9 cellular contexts compared by ENCODE assay signal in the genomic region with DNA sequence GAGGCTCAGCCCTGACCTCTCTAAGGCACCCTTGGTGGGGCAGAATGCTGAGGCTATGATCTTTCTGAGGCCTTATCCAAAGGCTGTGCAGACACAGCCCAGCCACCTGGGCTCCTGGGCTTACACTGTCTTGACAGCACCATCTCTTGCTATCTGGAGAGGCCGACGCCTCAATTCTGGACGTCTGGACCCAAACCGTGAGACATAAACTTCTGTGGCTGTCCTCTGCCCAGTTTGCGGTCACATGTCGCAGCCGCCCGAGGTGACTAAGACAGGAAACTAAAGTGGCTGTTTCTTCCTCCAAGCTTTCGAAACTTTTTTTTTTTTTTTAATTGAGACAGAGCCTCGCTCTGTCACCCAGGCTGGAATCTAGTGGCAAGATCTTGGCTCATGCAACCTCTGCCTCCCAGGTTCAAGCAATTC. TPM values are rescaled to one million over a fixed set of nuclear protein-coding genes. Genes with fewer than 3 reads are reported as not detected.
A peak's percentile ranks its signal among the peaks of the same experiment; 100 is the strongest.
DNase-seq lines count a peak whose midpoint lies in the region; ATAC-seq and TF ChIP-seq lines count a peak whose summit lies in the region.
"Had no signal": no experiment of that assay in that cellular context is flagged by ENCODE, and none has a peak within 500 bp of the region (broad histone marks: within the 10 kb centered on the region; RNA-seq: fewer than 3 reads in every experiment).

No MANE protein-coding gene starts in this region.

- no peak for ATAC-seq in HG03025 (IDR thresholded peaks at IDR 0.05; ENCODE audit: low FRiP score, unreplicated experiment)
- no peak for ATAC-seq in esophagus mucosa

- H3K9me3 ChIP-seq in spleen, result no peaks in the 10 kb centered on the region

- intact Hi-C loops in spleen (cut with DNase I; ENCODE audit: low total_unique reads), result no loop called here

- 9 to 36% (median 19%) methylated on average over 10 of the region's 10 CpGs for WGBS in spleen, 5 donors

- H3K27me3 Mint-ChIP-seq in activated naive CD8-positive, alpha-beta T cell treated with anti-CD3 and anti-CD28 coated beads for 36 hours, result peaks cover 48% of the 10 kb centered on the region

- peak; percentile 43 for DNase-seq in CMK (ENCODE audit: low read depth)
- peak; percentile 75 for DNase-seq in H4 (ENCODE audit: low spot score)
- peak; percentile 94 for DNase-seq in NB4 (ENCODE audit: low read depth)
- DNase-seq in activated naive CD8-positive, alpha-beta T cell treated with anti-CD3 and anti-CD28 coated beads for 36 hours, result peak; percentile 27
- DNase-seq in spleen, result peak; percentile 89
- no peak for DNase-seq in superior temporal gyrus (ENCODE audit: extremely low spot score)

- no peaks in the 10 kb centered on the region for H3K9me3 Mint-ChIP-seq in activated naive CD8-positive, alpha-beta T cell treated with anti-CD3 and anti-CD28 coated beads for 36 hours

- no peaks in the 10 kb centered on the region for H3K36me3 Mint-ChIP-seq in activated naive CD8-positive, alpha-beta T cell treated with anti-CD3 and anti-CD28 coated beads for 36 hours

- peaks cover 0 to 12% (median 1%) of the 10 kb centered on the region in 7 donors for H3K27me3 ChIP-seq in spleen (replicated peaks in 1 of 7)

- no peak overlapping the region for H3K27ac Mint-ChIP-seq in activated naive CD8-positive, alpha-beta T cell treated with anti-CD3 and anti-CD28 coated beads for 36 hours

- peaks cover 5 to 42% (median 29%) of the 10 kb centered on the region in 6 donors for H3K4me1 ChIP-seq in spleen

- TF ChIP-seq POLR2A in NB4 (IDR thresholded peaks at IDR 0.05; ENCODE audit: extremely low read depth, insufficient read length) (peak; percentile 28), spleen (IDR thresholded peaks at IDR 0.05) (no peak)

- H3K4me3 Mint-ChIP-seq in activated naive CD8-positive, alpha-beta T cell treated with anti-CD3 and anti-CD28 coated beads for 36 hours, result no peak overlapping the region

- peaks cover 12% of the 10 kb centered on the region for H3K4me1 Mint-ChIP-seq in activated naive CD8-positive, alpha-beta T cell treated with anti-CD3 and anti-CD28 coated beads for 36 hours

- peak overlapping the region in 7 of 8 donors; percentile 78 to 96 (median 88) for H3K27ac ChIP-seq in spleen

- no peaks in the 10 kb centered on the region for H3K36me3 ChIP-seq in spleen

- H3K4me3 ChIP-seq in NB4 (ENCODE audit: low read depth, low read length), result peak overlapping the region; percentile 35
- H3K4me3 ChIP-seq in spleen, result peak overlapping the region in 1 of 8 donors; percentile 56

- TF ChIP-seq CTCF in NB4 (IDR thresholded peaks at IDR 0.05; ENCODE audit: low read depth, low read length) (no peak), spleen (IDR thresholded peaks at IDR 0.05 in 8 of 11, conservative IDR thresholded peaks at IDR 0.05 in 3 of 11) (no peak)

RNA-seq across cellular contexts. Expression of gene PRR18, which starts 49.3 kb away (rescaled TPM):
- not detected in 2 replicates for total RNA-seq in H4 (2014; rRNA removed; shearing (Covaris generic))
- total RNA-seq in activated naive CD8-positive, alpha-beta T cell treated with anti-CD3 and anti-CD28 coated beads for 36 hours, result under 1 TPM; 0.08 to 0.33 TPM
- total RNA-seq in spleen (under 1 TPM in 2 of 7 donors, not detected in 5; 0.28 to 0.30 TPM), esophagus mucosa (0.04 TPM)
- polyA plus RNA-seq in spleen, result under 1 TPM in 2 of 3 donors, not detected in 1; 0.03 to 0.08 TPM
- polyA plus RNA-seq: neural cell had no signal
